Comparison of ENCODE assay signal across 1 cellular context in the genomic region with DNA sequence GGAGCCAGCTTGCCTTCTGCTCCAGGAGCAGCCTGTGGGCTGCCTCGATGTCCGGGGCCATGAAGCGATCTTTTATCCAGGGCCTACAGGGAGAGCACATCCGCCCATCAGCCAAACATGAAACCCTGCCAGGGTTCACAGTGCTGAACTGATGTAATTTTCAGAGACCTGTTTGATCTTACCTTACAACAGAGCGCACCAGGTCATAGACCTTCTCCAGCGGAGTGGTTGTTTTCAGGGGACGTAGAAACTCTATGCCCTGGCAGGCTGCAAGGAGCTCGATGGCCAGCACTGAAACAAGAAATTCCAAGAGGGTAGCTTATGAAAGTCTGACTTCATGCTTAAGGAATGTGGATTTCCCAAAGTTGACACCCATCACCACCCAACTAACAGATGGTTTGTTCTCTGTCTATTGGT.
TF ChIP-seq lines count a peak whose summit lies in the region.

No MANE protein-coding gene starts in this region.

TF ChIP-seq in HepG2, 621 proteins besides CTCF, POLR2A, EP300 and RAD21 (continued from another document and continues in another):
- TF ChIP-seq, protein P1, sequence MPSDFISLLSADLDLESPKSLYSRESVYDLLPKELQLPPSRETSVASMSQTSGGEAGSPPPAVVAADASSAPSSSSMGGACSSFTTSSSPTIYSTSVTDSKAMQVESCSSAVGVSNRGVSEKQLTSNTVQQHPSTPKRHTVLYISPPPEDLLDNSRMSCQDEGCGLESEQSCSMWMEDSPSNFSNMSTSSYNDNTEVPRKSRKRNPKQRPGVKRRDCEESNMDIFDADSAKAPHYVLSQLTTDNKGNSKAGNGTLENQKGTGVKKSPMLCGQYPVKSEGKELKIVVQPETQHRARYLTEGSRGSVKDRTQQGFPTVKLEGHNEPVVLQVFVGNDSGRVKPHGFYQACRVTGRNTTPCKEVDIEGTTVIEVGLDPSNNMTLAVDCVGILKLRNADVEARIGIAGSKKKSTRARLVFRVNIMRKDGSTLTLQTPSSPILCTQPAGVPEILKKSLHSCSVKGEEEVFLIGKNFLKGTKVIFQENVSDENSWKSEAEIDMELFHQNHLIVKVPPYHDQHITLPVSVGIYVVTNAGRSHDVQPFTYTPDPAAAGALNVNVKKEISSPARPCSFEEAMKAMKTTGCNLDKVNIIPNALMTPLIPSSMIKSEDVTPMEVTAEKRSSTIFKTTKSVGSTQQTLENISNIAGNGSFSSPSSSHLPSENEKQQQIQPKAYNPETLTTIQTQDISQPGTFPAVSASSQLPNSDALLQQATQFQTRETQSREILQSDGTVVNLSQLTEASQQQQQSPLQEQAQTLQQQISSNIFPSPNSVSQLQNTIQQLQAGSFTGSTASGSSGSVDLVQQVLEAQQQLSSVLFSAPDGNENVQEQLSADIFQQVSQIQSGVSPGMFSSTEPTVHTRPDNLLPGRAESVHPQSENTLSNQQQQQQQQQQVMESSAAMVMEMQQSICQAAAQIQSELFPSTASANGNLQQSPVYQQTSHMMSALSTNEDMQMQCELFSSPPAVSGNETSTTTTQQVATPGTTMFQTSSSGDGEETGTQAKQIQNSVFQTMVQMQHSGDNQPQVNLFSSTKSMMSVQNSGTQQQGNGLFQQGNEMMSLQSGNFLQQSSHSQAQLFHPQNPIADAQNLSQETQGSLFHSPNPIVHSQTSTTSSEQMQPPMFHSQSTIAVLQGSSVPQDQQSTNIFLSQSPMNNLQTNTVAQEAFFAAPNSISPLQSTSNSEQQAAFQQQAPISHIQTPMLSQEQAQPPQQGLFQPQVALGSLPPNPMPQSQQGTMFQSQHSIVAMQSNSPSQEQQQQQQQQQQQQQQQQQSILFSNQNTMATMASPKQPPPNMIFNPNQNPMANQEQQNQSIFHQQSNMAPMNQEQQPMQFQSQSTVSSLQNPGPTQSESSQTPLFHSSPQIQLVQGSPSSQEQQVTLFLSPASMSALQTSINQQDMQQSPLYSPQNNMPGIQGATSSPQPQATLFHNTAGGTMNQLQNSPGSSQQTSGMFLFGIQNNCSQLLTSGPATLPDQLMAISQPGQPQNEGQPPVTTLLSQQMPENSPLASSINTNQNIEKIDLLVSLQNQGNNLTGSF (CRISPR knock-in tag; IDR thresholded peaks at IDR 0.05), result no peak
- TF ChIP-seq PHF8 (CRISPR knock-in tag; IDR thresholded peaks at IDR 0.05), result no peak
- 0 out of 2 replicates have a peak, but pooled peaks have one; percentile 14 for TF ChIP-seq GATAD1 (CRISPR knock-in tag; IDR thresholded peaks at IDR 0.05)
- TF ChIP-seq, protein P2, sequence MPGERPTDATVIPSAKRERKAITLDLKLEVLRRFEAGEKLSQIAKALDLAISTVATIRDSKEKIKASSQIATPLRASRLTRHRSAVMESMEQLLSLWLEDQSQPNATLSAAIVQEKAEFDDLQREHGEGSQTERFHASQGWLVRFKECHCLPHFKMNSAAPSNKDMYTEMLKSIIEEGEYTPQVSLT (CRISPR knock-in tag; IDR thresholded peaks at IDR 0.05; ENCODE audit: borderline replicate concordance, low read depth), result no peak
- TF ChIP-seq SMAD9 (CRISPR knock-in tag; IDR thresholded peaks at IDR 0.05), result no peak
- TF ChIP-seq SRSF9 (IDR thresholded peaks at IDR 0.05; ENCODE audit: borderline replicate concordance, insufficient read depth, low read depth, low read length, poor library complexity, severe bottlenecking), result no peak
- no peak for TF ChIP-seq ZNF660 (CRISPR knock-in tag; IDR thresholded peaks at IDR 0.05; ENCODE audit: borderline replicate concordance, low read depth)
- TF ChIP-seq, protein P3, sequence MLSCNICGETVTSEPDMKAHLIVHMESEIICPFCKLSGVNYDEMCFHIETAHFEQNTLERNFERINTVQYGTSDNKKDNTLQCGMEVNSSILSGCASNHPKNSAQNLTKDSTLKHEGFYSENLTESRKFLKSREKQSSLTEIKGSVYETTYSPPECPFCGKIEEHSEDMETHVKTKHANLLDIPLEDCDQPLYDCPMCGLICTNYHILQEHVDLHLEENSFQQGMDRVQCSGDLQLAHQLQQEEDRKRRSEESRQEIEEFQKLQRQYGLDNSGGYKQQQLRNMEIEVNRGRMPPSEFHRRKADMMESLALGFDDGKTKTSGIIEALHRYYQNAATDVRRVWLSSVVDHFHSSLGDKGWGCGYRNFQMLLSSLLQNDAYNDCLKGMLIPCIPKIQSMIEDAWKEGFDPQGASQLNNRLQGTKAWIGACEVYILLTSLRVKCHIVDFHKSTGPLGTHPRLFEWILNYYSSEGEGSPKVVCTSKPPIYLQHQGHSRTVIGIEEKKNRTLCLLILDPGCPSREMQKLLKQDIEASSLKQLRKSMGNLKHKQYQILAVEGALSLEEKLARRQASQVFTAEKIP (CRISPR knock-in tag; IDR thresholded peaks at IDR 0.05; ENCODE audit: borderline replicate concordance), result no peak
- TF ChIP-seq, protein P4, sequence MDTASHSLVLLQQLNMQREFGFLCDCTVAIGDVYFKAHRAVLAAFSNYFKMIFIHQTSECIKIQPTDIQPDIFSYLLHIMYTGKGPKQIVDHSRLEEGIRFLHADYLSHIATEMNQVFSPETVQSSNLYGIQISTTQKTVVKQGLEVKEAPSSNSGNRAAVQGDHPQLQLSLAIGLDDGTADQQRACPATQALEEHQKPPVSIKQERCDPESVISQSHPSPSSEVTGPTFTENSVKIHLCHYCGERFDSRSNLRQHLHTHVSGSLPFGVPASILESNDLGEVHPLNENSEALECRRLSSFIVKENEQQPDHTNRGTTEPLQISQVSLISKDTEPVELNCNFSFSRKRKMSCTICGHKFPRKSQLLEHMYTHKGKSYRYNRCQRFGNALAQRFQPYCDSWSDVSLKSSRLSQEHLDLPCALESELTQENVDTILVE (CRISPR knock-in tag; IDR thresholded peaks at IDR 0.05), result no peak; the same call in 1 of the 2 replicates
- TF ChIP-seq CBX5 (CRISPR knock-in tag; IDR thresholded peaks at IDR 0.05; ENCODE audit: borderline replicate concordance), result peak; percentile 47; the same call in 1 of the 2 replicates
- no peak for TF ChIP-seq ZBTB1 (CRISPR knock-in tag; IDR thresholded peaks at IDR 0.05; ENCODE audit: borderline replicate concordance)
- TF ChIP-seq, protein P5, sequence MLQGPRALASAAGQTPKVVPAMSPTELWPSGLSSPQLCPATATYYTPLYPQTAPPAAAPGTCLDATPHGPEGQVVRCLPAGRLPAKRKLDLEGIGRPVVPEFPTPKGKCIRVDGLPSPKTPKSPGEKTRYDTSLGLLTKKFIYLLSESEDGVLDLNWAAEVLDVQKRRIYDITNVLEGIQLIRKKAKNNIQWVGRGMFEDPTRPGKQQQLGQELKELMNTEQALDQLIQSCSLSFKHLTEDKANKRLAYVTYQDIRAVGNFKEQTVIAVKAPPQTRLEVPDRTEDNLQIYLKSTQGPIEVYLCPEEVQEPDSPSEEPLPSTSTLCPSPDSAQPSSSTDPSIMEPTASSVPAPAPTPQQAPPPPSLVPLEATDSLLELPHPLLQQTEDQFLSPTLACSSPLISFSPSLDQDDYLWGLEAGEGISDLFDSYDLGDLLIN (CRISPR knock-in tag; IDR thresholded peaks at IDR 0.05; ENCODE audit: borderline replicate concordance), result no peak
- TF ChIP-seq ZNF251 (CRISPR knock-in tag; IDR thresholded peaks at IDR 0.05), result no peak
- TF ChIP-seq, protein P6, sequence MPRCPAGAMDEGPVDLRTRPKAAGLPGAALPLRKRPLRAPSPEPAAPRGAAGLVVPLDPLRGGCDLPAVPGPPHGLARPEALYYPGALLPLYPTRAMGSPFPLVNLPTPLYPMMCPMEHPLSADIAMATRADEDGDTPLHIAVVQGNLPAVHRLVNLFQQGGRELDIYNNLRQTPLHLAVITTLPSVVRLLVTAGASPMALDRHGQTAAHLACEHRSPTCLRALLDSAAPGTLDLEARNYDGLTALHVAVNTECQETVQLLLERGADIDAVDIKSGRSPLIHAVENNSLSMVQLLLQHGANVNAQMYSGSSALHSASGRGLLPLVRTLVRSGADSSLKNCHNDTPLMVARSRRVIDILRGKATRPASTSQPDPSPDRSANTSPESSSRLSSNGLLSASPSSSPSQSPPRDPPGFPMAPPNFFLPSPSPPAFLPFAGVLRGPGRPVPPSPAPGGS (CRISPR knock-in tag; IDR thresholded peaks at IDR 0.05), result no peak
- TF ChIP-seq MEIS1 (CRISPR knock-in tag; IDR thresholded peaks at IDR 0.05; ENCODE audit: borderline replicate concordance), result no peak
- TF ChIP-seq, protein P7, sequence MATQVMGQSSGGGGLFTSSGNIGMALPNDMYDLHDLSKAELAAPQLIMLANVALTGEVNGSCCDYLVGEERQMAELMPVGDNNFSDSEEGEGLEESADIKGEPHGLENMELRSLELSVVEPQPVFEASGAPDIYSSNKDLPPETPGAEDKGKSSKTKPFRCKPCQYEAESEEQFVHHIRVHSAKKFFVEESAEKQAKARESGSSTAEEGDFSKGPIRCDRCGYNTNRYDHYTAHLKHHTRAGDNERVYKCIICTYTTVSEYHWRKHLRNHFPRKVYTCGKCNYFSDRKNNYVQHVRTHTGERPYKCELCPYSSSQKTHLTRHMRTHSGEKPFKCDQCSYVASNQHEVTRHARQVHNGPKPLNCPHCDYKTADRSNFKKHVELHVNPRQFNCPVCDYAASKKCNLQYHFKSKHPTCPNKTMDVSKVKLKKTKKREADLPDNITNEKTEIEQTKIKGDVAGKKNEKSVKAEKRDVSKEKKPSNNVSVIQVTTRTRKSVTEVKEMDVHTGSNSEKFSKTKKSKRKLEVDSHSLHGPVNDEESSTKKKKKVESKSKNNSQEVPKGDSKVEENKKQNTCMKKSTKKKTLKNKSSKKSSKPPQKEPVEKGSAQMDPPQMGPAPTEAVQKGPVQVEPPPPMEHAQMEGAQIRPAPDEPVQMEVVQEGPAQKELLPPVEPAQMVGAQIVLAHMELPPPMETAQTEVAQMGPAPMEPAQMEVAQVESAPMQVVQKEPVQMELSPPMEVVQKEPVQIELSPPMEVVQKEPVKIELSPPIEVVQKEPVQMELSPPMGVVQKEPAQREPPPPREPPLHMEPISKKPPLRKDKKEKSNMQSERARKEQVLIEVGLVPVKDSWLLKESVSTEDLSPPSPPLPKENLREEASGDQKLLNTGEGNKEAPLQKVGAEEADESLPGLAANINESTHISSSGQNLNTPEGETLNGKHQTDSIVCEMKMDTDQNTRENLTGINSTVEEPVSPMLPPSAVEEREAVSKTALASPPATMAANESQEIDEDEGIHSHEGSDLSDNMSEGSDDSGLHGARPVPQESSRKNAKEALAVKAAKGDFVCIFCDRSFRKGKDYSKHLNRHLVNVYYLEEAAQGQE (IDR thresholded peaks at IDR 0.05; ENCODE audit: borderline replicate concordance in 1 of 2, low read depth in 1 of 2, low read length in 2 of 2), result 0 out of 4 replicates have a peak, but pooled peaks of 1 of the 2 experiments have one; percentile 25
- TF ChIP-seq, protein P8, sequence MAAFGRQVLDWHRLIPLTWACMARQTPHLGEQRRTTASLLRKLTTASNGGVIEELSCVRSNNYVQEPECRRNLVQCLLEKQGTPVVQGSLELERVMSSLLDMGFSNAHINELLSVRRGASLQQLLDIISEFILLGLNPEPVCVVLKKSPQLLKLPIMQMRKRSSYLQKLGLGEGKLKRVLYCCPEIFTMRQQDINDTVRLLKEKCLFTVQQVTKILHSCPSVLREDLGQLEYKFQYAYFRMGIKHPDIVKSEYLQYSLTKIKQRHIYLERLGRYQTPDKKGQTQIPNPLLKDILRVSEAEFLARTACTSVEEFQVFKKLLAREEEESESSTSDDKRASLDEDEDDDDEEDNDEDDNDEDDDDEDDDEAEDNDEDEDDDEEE (CRISPR knock-in tag; IDR thresholded peaks at IDR 0.05), result no peak
- no peak; the same call in 1 of the 2 replicates for TF ChIP-seq KMT2A (CRISPR knock-in tag; IDR thresholded peaks at IDR 0.05)
- TF ChIP-seq NONO (IDR thresholded peaks at IDR 0.05), result no peak
- peak; percentile 72 for TF ChIP-seq NONO (CRISPR knock-in tag; conservative IDR thresholded peaks at IDR 0.05)
- no peak for TF ChIP-seq MTA1 (CRISPR knock-in tag; IDR thresholded peaks at IDR 0.05; ENCODE audit: borderline replicate concordance)
- TF ChIP-seq, protein P9, sequence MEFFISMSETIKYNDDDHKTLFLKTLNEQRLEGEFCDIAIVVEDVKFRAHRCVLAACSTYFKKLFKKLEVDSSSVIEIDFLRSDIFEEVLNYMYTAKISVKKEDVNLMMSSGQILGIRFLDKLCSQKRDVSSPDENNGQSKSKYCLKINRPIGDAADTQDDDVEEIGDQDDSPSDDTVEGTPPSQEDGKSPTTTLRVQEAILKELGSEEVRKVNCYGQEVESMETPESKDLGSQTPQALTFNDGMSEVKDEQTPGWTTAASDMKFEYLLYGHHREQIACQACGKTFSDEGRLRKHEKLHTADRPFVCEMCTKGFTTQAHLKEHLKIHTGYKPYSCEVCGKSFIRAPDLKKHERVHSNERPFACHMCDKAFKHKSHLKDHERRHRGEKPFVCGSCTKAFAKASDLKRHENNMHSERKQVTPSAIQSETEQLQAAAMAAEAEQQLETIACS (CRISPR knock-in tag; IDR thresholded peaks at IDR 0.05), result no peak
- no peak for TF ChIP-seq ZNF615 (CRISPR knock-in tag; IDR thresholded peaks at IDR 0.05; ENCODE audit: borderline replicate concordance)
- TF ChIP-seq ZMYM2 (CRISPR knock-in tag; IDR thresholded peaks at IDR 0.05), result peak; percentile 39; the same call in 1 of the 2 replicates
- no peak for TF ChIP-seq LCORL (IDR thresholded peaks at IDR 0.05)
- 0 out of 2 replicates have a peak, but pooled peaks have one; percentile 16 for TF ChIP-seq LCORL (CRISPR knock-in tag; IDR thresholded peaks at IDR 0.05)
- TF ChIP-seq, protein P10, sequence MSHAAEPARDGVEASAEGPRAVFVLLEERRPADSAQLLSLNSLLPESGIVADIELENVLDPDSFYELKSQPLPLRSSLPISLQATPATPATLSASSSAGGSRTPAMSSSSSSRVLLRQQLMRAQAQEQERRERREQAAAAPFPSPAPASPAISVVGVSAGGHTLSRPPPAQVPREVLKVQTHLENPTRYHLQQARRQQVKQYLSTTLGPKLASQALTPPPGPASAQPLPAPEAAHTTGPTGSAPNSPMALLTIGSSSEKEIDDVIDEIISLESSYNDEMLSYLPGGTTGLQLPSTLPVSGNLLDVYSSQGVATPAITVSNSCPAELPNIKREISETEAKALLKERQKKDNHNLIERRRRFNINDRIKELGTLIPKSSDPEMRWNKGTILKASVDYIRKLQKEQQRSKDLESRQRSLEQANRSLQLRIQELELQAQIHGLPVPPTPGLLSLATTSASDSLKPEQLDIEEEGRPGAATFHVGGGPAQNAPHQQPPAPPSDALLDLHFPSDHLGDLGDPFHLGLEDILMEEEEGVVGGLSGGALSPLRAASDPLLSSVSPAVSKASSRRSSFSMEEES (CRISPR knock-in tag; IDR thresholded peaks at IDR 0.05), result no peak; the same call in 1 of the 2 replicates
- 0 out of 2 replicates have a peak, but pooled peaks have one; percentile 33 for TF ChIP-seq ZNF746 (CRISPR knock-in tag; IDR thresholded peaks at IDR 0.05)
- TF ChIP-seq ZNF788 (CRISPR knock-in tag; IDR thresholded peaks at IDR 0.05; ENCODE audit: borderline replicate concordance), result peak; percentile 49; the same call in 1 of the 2 replicates
- TF ChIP-seq, protein P11, sequence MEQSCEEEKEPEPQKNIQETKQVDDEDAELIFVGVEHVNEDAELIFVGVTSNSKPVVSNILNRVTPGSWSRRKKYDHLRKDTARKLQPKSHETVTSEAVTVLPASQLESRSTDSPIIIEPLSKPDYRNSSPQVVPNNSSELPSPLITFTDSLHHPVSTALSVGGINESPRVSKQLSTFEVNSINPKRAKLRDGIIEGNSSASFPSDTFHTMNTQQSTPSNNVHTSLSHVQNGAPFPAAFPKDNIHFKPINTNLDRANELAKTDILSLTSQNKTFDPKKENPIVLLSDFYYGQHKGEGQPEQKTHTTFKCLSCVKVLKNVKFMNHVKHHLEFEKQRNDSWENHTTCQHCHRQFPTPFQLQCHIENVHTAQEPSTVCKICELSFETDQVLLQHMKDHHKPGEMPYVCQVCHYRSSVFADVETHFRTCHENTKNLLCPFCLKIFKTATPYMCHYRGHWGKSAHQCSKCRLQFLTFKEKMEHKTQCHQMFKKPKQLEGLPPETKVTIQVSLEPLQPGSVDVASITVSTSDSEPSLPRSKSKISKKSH (CRISPR knock-in tag; IDR thresholded peaks at IDR 0.05; ENCODE audit: borderline replicate concordance), result no peak
- TF ChIP-seq ZNF839 (CRISPR knock-in tag; IDR thresholded peaks at IDR 0.05; ENCODE audit: borderline replicate concordance), result no peak
